ENCODE assay signal across 1 cellular context in the genomic region with DNA sequence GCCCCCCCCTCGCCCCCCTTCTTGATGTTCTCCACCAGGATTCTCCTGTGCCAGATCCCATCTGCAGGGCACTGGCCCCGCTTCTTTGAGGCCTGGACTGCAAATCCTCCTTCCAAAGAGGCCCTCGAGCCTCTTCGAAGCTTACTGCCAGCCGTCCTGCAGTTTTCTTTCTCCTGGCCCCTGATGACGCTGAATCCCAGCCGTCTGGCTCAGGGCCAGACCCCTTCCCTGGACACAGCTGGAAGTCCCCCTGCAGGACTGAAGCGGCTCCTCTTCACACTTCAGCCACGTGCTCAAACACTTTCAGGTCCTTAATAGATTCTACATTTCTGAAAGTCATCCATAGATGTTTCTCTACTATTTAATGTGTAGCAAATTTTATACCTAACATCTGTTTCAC.
TF ChIP-seq lines count a peak whose summit lies in the region.

No MANE protein-coding gene starts in this region.

TF ChIP-seq in HEK293, 187 proteins besides CTCF, POLR2A, EP300 and RAD21 (continued from another document):
- TF ChIP-seq IKZF3 (tag by site-specific recombination; IDR thresholded peaks at IDR 0.05) (peak; percentile 56; the same call in 1 of the 2 replicates), ZNF473 (tag by site-specific recombination; IDR thresholded peaks at IDR 0.05) (no peak)
